Comparison of ENCODE assay signal across 12 cellular contexts in the genomic region with DNA sequence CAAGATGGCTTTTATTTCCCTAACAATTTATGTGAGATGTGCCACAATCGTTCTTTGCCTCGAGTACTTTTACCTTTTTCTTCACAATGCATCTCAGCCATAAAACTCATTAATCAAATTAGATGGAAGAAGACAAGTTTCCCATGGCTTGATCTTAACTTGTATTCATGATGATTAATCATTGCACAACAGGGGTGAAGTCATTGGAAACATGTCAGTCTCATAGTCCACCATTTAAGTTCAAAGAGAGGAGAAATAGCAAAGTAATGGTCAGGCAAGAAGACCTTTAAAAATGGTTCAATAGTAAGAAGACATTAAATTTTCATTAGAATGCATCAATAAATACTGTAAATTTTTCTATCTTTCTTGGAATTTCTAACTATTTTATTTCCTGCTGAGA.
DNase-seq lines count a peak whose midpoint lies in the region; ATAC-seq and TF ChIP-seq lines count a peak whose summit lies in the region.
"Had no signal": no experiment of that assay in that cellular context is flagged by ENCODE, and none has a peak within 500 bp of the region (broad histone marks: within the 10 kb centered on the region; RNA-seq: fewer than 3 reads in every experiment).

No MANE protein-coding gene starts in this region.

- H4K20me1 ChIP-seq in GM23248 (ENCODE audit: insufficient read depth) (no peaks in the 10 kb centered on the region), neural progenitor cell (ENCODE audit: low read depth) (no peaks in the 10 kb centered on the region)

- H3K9me3 Mint-ChIP-seq in neural progenitor cell, result peaks cover 6% of the 10 kb centered on the region

- 43 to 51% methylated on average over 2 of the region's 2 CpGs for WGBS in GM23248 (ENCODE audit: low coverage in 1 of 2, low lambda C conversion rate in 2 of 2, missing lambda C conversion rate in 2 of 2), 2 experiments

- H3K4me2 ChIP-seq in GM23248 (ENCODE audit: unreplicated experiment), result no peak overlapping the region
- no peak overlapping the region for H3K4me2 ChIP-seq in neural progenitor cell

- ATAC-seq in Right ventricle myocardium superior (ENCODE audit: poor library complexity), result no peak
- ATAC-seq in GM21390 (IDR thresholded peaks at IDR 0.05; ENCODE audit: unreplicated experiment), result no peak

- no peak overlapping the region for H2AFZ ChIP-seq in GM23248
- no peak overlapping the region for H2AFZ ChIP-seq in neural progenitor cell (replicated peaks)

- H3K27me3 ChIP-seq in GM23248 (replicated peaks; ENCODE audit: insufficient read depth) (no peaks in the 10 kb centered on the region), neural progenitor cell (no peaks in the 10 kb centered on the region)
- H3K27me3 ChIP-seq: BE2C had no signal

- TF ChIP-seq CTCF in fibroblast of mammary gland (conservative IDR thresholded peaks at IDR 0.05; ENCODE audit: control insufficient read depth, insufficient read depth, low read depth, low read length), result no peak
- no peak for TF ChIP-seq CTCF in neural progenitor cell (IDR thresholded peaks at IDR 0.05)

- H3K36me3 Mint-ChIP-seq in neural progenitor cell, result peaks cover 2% of the 10 kb centered on the region
- H3K36me3 Mint-ChIP-seq: CD4-positive, alpha-beta memory T cell had no signal

- H3K36me3 ChIP-seq in GM23248 (ENCODE audit: low read depth) (no peaks in the 10 kb centered on the region), neural progenitor cell (no peaks in the 10 kb centered on the region)
- H3K36me3 ChIP-seq: BE2C had no signal

- no peaks in the 10 kb centered on the region for H3K4me1 Mint-ChIP-seq in neural progenitor cell
- H3K4me1 Mint-ChIP-seq: CD4-positive, alpha-beta memory T cell had no signal

- H3K4me3 Mint-ChIP-seq in neural progenitor cell, result no peak overlapping the region
- H3K4me3 Mint-ChIP-seq: CD4-positive, alpha-beta memory T cell had no signal

- H3K27ac ChIP-seq in GM23248, result no peak overlapping the region
- H3K27ac ChIP-seq in neural progenitor cell, result no peak overlapping the region
- H3K27ac ChIP-seq: C4-2B had no signal

- no peak overlapping the region for H3K27ac Mint-ChIP-seq in neural progenitor cell
- H3K27ac Mint-ChIP-seq: CD4-positive, alpha-beta memory T cell had no signal

- no peaks in the 10 kb centered on the region for H3F3A ChIP-seq in GM23248 (ENCODE audit: insufficient read depth)
- no peaks in the 10 kb centered on the region for H3F3A ChIP-seq in neural progenitor cell (ENCODE audit: low read depth)

- H3K79me2 ChIP-seq in GM23248 (ENCODE audit: insufficient read depth) (no peaks in the 10 kb centered on the region), neural progenitor cell (ENCODE audit: low read depth) (no peaks in the 10 kb centered on the region)

- H3K9me3 ChIP-seq in GM23248 (ENCODE audit: low read depth) (no peaks in the 10 kb centered on the region), neural progenitor cell (ENCODE audit: low read depth) (no peaks in the 10 kb centered on the region)
- H3K9me3 ChIP-seq: BE2C had no signal

- no peaks in the 10 kb centered on the region for H3K27me3 Mint-ChIP-seq in neural progenitor cell (ENCODE audit: insufficient read depth, low read depth)
- H3K27me3 Mint-ChIP-seq: CD4-positive, alpha-beta memory T cell had no signal

- in situ Hi-C loops in GM23248 (cut with MboI), result no loop called here

- H3K9ac ChIP-seq in GM23248, result no peak overlapping the region
- no peak overlapping the region for H3K9ac ChIP-seq in neural progenitor cell

- H3K4me3 ChIP-seq in GM23248 (no peak overlapping the region), fibroblast of mammary gland (ENCODE audit: control insufficient read depth, low read depth, low read length) (no peak overlapping the region), neural progenitor cell (no peak overlapping the region)

- H3K4me1 ChIP-seq in GM23248 (ENCODE audit: insufficient read depth), result no peaks in the 10 kb centered on the region
- no peaks in the 10 kb centered on the region for H3K4me1 ChIP-seq in neural progenitor cell
- H3K4me1 ChIP-seq: BE2C had no signal

- no peaks in the 10 kb centered on the region for H3K9me2 ChIP-seq in GM23248 (ENCODE audit: insufficient read depth)

- peak; percentile 1 for DNase-seq in GM23248
- DNase-seq in LHCN-M2 (ENCODE audit: low read depth), result peak; percentile 0
- DNase-seq in astrocyte of the hippocampus (ENCODE audit: low read depth, low spot score), result peak; percentile 2
- DNase-seq in fibroblast of mammary gland (ENCODE audit: low read depth), result peak; percentile 3
- DNase-seq in Right ventricle myocardium superior, result no peak
- DNase-seq in NAMALWA (ENCODE audit: low spot score), result no peak
- no peak for DNase-seq in neural progenitor cell (ENCODE audit: low spot score)
- DNase-seq: BE2C; CD4-positive, alpha-beta memory T cell; DMS79 had no signal

- intact Hi-C loops in Right ventricle myocardium superior (cut with DNase I), result no loop called here

Comparison
In these comparisons a context has a peak if more than half of its experiments do, and no peak if none do; other contexts are left out.
1. DNase-seq: peak in GM23248 (single experiment), LHCN-M2 (single experiment), astrocyte of the hippocampus (single experiment) and fibroblast of mammary gland (single experiment); none in Right ventricle myocardium superior (single experiment), NAMALWA (single experiment) and neural progenitor cell (single experiment).